In the genomic region with DNA sequence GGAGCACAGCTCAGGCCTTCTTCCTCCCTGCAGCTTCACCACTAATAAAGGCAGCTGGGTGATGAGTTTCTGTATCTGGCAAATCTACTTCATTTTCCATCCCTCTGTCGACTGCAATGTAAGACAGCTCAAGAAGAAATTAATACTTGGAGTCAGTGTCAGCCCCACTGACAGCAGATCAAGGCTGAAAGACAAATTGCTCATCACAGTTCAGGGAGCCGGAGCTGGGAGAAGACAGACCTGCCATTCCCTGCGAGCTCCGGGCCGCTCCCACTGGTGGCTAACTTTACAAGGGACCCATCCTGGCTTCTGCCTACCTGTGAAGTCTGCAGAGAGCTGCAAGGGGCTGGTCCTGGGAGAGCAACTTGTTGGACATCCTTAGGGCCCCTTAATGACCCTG, we compare ENCODE assay signal across 1 cellular context.
A peak's percentile ranks its signal among the peaks of the same experiment; 100 is the strongest.
TF ChIP-seq lines count a peak whose summit lies in the region.

No MANE protein-coding gene starts in this region.

TF ChIP-seq in neural cell, 6 proteins besides CTCF, POLR2A, EP300 and RAD21:
- TF ChIP-seq MXI1 (conservative IDR thresholded peaks at IDR 0.05; ENCODE audit: poor library complexity, severe bottlenecking): no peak
- TF ChIP-seq POLR2AphosphoS5 (IDR thresholded peaks at IDR 0.05): peak; percentile 86
- TF ChIP-seq, protein P1, sequence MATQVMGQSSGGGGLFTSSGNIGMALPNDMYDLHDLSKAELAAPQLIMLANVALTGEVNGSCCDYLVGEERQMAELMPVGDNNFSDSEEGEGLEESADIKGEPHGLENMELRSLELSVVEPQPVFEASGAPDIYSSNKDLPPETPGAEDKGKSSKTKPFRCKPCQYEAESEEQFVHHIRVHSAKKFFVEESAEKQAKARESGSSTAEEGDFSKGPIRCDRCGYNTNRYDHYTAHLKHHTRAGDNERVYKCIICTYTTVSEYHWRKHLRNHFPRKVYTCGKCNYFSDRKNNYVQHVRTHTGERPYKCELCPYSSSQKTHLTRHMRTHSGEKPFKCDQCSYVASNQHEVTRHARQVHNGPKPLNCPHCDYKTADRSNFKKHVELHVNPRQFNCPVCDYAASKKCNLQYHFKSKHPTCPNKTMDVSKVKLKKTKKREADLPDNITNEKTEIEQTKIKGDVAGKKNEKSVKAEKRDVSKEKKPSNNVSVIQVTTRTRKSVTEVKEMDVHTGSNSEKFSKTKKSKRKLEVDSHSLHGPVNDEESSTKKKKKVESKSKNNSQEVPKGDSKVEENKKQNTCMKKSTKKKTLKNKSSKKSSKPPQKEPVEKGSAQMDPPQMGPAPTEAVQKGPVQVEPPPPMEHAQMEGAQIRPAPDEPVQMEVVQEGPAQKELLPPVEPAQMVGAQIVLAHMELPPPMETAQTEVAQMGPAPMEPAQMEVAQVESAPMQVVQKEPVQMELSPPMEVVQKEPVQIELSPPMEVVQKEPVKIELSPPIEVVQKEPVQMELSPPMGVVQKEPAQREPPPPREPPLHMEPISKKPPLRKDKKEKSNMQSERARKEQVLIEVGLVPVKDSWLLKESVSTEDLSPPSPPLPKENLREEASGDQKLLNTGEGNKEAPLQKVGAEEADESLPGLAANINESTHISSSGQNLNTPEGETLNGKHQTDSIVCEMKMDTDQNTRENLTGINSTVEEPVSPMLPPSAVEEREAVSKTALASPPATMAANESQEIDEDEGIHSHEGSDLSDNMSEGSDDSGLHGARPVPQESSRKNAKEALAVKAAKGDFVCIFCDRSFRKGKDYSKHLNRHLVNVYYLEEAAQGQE (IDR thresholded peaks at IDR 0.05; ENCODE audit: borderline replicate concordance): peak; percentile 68
- no peak for TF ChIP-seq TAF1 (IDR thresholded peaks at IDR 0.05; ENCODE audit: low read depth)
- TF ChIP-seq SMC3 (conservative IDR thresholded peaks at IDR 0.05; ENCODE audit: poor library complexity): peak; percentile 44
- no peak for TF ChIP-seq EZH2 (IDR thresholded peaks at IDR 0.05; ENCODE audit: borderline replicate concordance, insufficient read depth, low read length, poor library complexity, severe bottlenecking)
